ENCODE assay signal across 9 cellular contexts in genomic region chr4:103085555-103086196, GRCh38.
"Had no signal": no experiment of that assay in that cellular context is flagged by ENCODE, and none has a peak within 500 bp of the region (broad histone marks: within the 10 kb centered on the region; RNA-seq: fewer than 3 reads in every experiment).

No MANE protein-coding gene starts in this region.

- H3K4me3 ChIP-seq: GM23248, HAP-1 had no signal

- H3K9me3 ChIP-seq: HAP-1 had no signal

- H3K4me1 ChIP-seq: HAP-1 had no signal

- DNase-seq: GM23248, GOT3, H7, HFFc6, KG1 had no signal

- ATAC-seq: HCT116 had no signal

- H3K27ac ChIP-seq: GM23248, HL-60 had no signal

- H3K4me1 Mint-ChIP-seq: IgD-negative memory B cell had no signal

- H3K27me3 Mint-ChIP-seq: IgD-negative memory B cell had no signal

- H3K9me3 Mint-ChIP-seq: HFFc6, IgD-negative memory B cell had no signal

- H3K27ac Mint-ChIP-seq: HFFc6, IgD-negative memory B cell had no signal

- H3K4me3 Mint-ChIP-seq: HFFc6, IgD-negative memory B cell had no signal

- H2AFZ ChIP-seq: GM23248 had no signal

- H3K9ac ChIP-seq: GM23248 had no signal
